ENCODE assay signal across 17 cellular contexts in genomic region chr4:88725143-88725542, GRCh38. TPM values are rescaled to one million over a fixed set of nuclear protein-coding genes. Genes with fewer than 3 reads are reported as not detected.
A peak's percentile ranks its signal among the peaks of the same experiment; 100 is the strongest.
DNase-seq lines count a peak whose midpoint lies in the region; ATAC-seq, FAIRE-seq and TF ChIP-seq lines count a peak whose summit lies in the region.
"Had no signal": no experiment of that assay in that cellular context is flagged by ENCODE, and none has a peak within 500 bp of the region (broad histone marks: within the 10 kb centered on the region; RNA-seq: fewer than 3 reads in every experiment).

No MANE protein-coding gene starts in this region.

- H3K4me2 ChIP-seq in H1 (ENCODE audit: insufficient read depth in 1 of 2, low read depth in 2 of 2, low read length in 2 of 2): no peak overlapping the region; a peak in 1 of 4 replicates
- H3K4me2 ChIP-seq: BLaER1 treated with 17β-estradiol and CSF1 and Interleukin-3, amounts not matched to agents 10 nM and 100 nM had no signal

- no peak overlapping the region for H3K56ac ChIP-seq in H1 (replicated peaks; ENCODE audit: insufficient read length, low read depth, low read length)

- H3K14ac ChIP-seq in H1 (ENCODE audit: insufficient read length): no peak overlapping the region

- no peak overlapping the region for H3K4me3 Mint-ChIP-seq in naive thymus-derived CD4-positive, alpha-beta T cell
- no peak overlapping the region for H3K4me3 Mint-ChIP-seq in activated T-helper 2 cell treated with anti-CD3 and anti-CD28 coated beads, Interferon-gamma antibody, Interleukin-2, Interleukin-4, amounts not matched to agents 10 μg/mL and 5 μg/mL and 100 μg/mL, durations not matched to agents 14 hours and 24 hours and 36 hours (ENCODE audit: low read depth)
- H3K4me3 Mint-ChIP-seq: CD4-positive, CD25-positive, alpha-beta regulatory T cell; HFFc6 had no signal

- H2AFZ ChIP-seq in H1 (ENCODE audit: low read length): no peak overlapping the region

- no peak overlapping the region for H2BK20ac ChIP-seq in H1 (ENCODE audit: low read length)

- H3K18ac ChIP-seq in H1 (ENCODE audit: extremely low read depth, low read length): no peak overlapping the region

- no peak for TF ChIP-seq POLR2A in H1 (IDR thresholded peaks at IDR 0.05; ENCODE audit: control extremely low read depth in 1 of 2, low read depth in 2 of 2, low read length in 2 of 2)

- H3K27me3 ChIP-seq in left ventricle myocardium inferior (ENCODE audit: low read depth) (no peaks in the 10 kb centered on the region), H1 (replicated peaks in 1 of 4; ENCODE audit: control insufficient read depth in 3 of 4, extremely low read depth in 1 of 4, insufficient read depth in 3 of 4, low read length in 3 of 4) (no peaks in the 10 kb centered on the region)
- H3K27me3 ChIP-seq in naive thymus-derived CD4-positive, alpha-beta T cell (ENCODE audit: control insufficient read depth in 2 of 2, insufficient read depth in 2 of 2, low read length in 2 of 2): no peaks in the 10 kb centered on the region
- H3K27me3 ChIP-seq: BLaER1 treated with 17β-estradiol and CSF1 and Interleukin-3, amounts not matched to agents 10 nM and 100 nM had no signal

- CTCF ChIA-PET in H1 (lab: Charles Lee; ENCODE audit: partially characterized antibody): interaction anchor here (0.8 to 3.1 kb wide), 6 partner anchors 9 to 151 kb away, joined by 3 to 13 read pairs (median 4); no protein-coding TSS in a partner anchor
- CTCF ChIA-PET in naive thymus-derived CD4-positive, alpha-beta T cell (lab: Charles Lee): interaction anchor here (0.5 to 0.9 kb wide), 2 partner anchors 11 to 52 kb away, joined by 3 read pairs; no protein-coding TSS in a partner anchor

- no peak for TF ChIP-seq RAD21 in H1 (IDR thresholded peaks at IDR 0.05 in 1 of 2, conservative IDR thresholded peaks at IDR 0.05 in 1 of 2; ENCODE audit: low read depth in 2 of 2, low read length in 2 of 2)

- FAIRE-seq in H1 (lab: Jason Lieb, UNC): no peak
- FAIRE-seq: GM12878, HTR-8/SVneo, K562 had no signal

- intact Hi-C loops in left ventricle myocardium inferior (cut with micrococcal nuclease): no loop called here
- intact Hi-C loops in cardiac septum (cut with DNase I): no loop called here
- intact Hi-C loops in naive thymus-derived CD4-positive, alpha-beta T cell (cut with micrococcal nuclease): no loop called here
- intact Hi-C loops in activated T-helper 2 cell treated with anti-CD3 and anti-CD28 coated beads, Interferon-gamma antibody, Interleukin-2, Interleukin-4, amounts not matched to agents 10 μg/mL and 5 μg/mL and 100 μg/mL, durations not matched to agents 14 hours and 24 hours and 36 hours (cut with micrococcal nuclease): no loop called here

- ATAC-seq in naive thymus-derived CD4-positive, alpha-beta T cell: no peak
- ATAC-seq: GM12878, K562 had no signal

- peak overlapping the region in 6 of 9 donors; percentile 12 to 80 (median 46) for H3K27ac Mint-ChIP-seq in naive thymus-derived CD4-positive, alpha-beta T cell
- H3K27ac Mint-ChIP-seq in activated T-helper 2 cell treated with anti-CD3 and anti-CD28 coated beads, Interferon-gamma antibody, Interleukin-2, Interleukin-4, amounts not matched to agents 10 μg/mL and 5 μg/mL and 100 μg/mL, durations not matched to agents 14 hours and 24 hours and 36 hours: no peak overlapping the region
- H3K27ac Mint-ChIP-seq: HFFc6 had no signal

- no peaks in the 10 kb centered on the region for H3K9me3 Mint-ChIP-seq in naive thymus-derived CD4-positive, alpha-beta T cell
- H3K9me3 Mint-ChIP-seq in activated T-helper 2 cell treated with anti-CD3 and anti-CD28 coated beads, Interferon-gamma antibody, Interleukin-2, Interleukin-4, amounts not matched to agents 10 μg/mL and 5 μg/mL and 100 μg/mL, durations not matched to agents 14 hours and 24 hours and 36 hours: no peaks in the 10 kb centered on the region
- H3K9me3 Mint-ChIP-seq: CD4-positive, CD25-positive, alpha-beta regulatory T cell; HFFc6 had no signal

- no peak overlapping the region for H3K4ac ChIP-seq in H1 (replicated peaks; ENCODE audit: insufficient read length, low read depth, low read length)

- WGBS in H1 (ENCODE audit: extremely low coverage in 1 of 2, insufficient coverage in 1 of 2, insufficient read length in 1 of 2, insufficient replicate concordance in 2 of 2, low coverage in 1 of 2, low lambda C conversion rate in 2 of 2, missing lambda C conversion rate in 1 of 2), 2 experiments: 73% methylated on average over 4 of the region's 4 CpGs; no CpG with 5 or more reads in 1 of the 2 experiments

- no peaks in the 10 kb centered on the region for H3K4me1 Mint-ChIP-seq in naive thymus-derived CD4-positive, alpha-beta T cell
- no peaks in the 10 kb centered on the region for H3K4me1 Mint-ChIP-seq in activated T-helper 2 cell treated with anti-CD3 and anti-CD28 coated beads, Interferon-gamma antibody, Interleukin-2, Interleukin-4, amounts not matched to agents 10 μg/mL and 5 μg/mL and 100 μg/mL, durations not matched to agents 14 hours and 24 hours and 36 hours (ENCODE audit: low read depth)

- H3K36me3 ChIP-seq in left ventricle myocardium inferior (peaks cover 64% of the 10 kb centered on the region), H1 (ENCODE audit: control insufficient read depth in 2 of 4, insufficient read depth in 4 of 4, low read length in 3 of 4) (peaks cover 0 to 12% (median 5%) of the 10 kb centered on the region in 4 experiments; a peak in 3 of 8 replicates)
- H3K36me3 ChIP-seq in naive thymus-derived CD4-positive, alpha-beta T cell (ENCODE audit: control insufficient read depth in 2 of 3, insufficient read depth in 3 of 3, low read length in 3 of 3): peaks cover 0 to 90% (median 11%) of the 10 kb centered on the region in 3 experiments

- H2BK15ac ChIP-seq in H1 (ENCODE audit: low read length): no peak overlapping the region

- no peak overlapping the region for H3K9ac ChIP-seq in H1 (replicated peaks in 1 of 4; ENCODE audit: extremely low read depth in 1 of 4, low read depth in 3 of 4, low read length in 3 of 4)
- H3K9ac ChIP-seq: BLaER1 treated with 17β-estradiol and CSF1 and Interleukin-3, amounts not matched to agents 10 nM and 100 nM had no signal

- no peak overlapping the region for H4K91ac ChIP-seq in H1 (replicated peaks; ENCODE audit: insufficient read length, low read length)

- H3K4me3 ChIP-seq in left ventricle myocardium inferior (no peak overlapping the region), H1 (ENCODE audit: extremely low read depth in 1 of 4, insufficient read depth in 2 of 4, low read depth in 3 of 4, low read length in 4 of 4) (no peak overlapping the region)
- H3K4me3 ChIP-seq in naive thymus-derived CD4-positive, alpha-beta T cell (ENCODE audit: low read length): no peak overlapping the region
- H3K4me3 ChIP-seq: BLaER1 treated with 17β-estradiol and CSF1 and Interleukin-3, amounts not matched to agents 10 nM and 100 nM; GM12878; K562 had no signal

- H3K79me1 ChIP-seq in H1 (ENCODE audit: low read depth, low read length): no peaks in the 10 kb centered on the region

- H3K4me1 ChIP-seq in left ventricle myocardium inferior (peaks cover 74% of the 10 kb centered on the region), H1 (replicated peaks in 1 of 4; ENCODE audit: control insufficient read depth in 3 of 4, insufficient read depth in 4 of 4, low read length in 3 of 4) (peaks cover 0 to 4% (median 1%) of the 10 kb centered on the region in 4 experiments; a peak in 2 of 7 replicates)
- no peaks in the 10 kb centered on the region for H3K4me1 ChIP-seq in naive thymus-derived CD4-positive, alpha-beta T cell (ENCODE audit: control insufficient read depth in 2 of 2, insufficient read depth in 2 of 2, low read length in 2 of 2)
- H3K4me1 ChIP-seq: BLaER1 treated with 17β-estradiol and CSF1 and Interleukin-3, amounts not matched to agents 10 nM and 100 nM had no signal

- H4K8ac ChIP-seq in H1 (ENCODE audit: extremely low read depth, insufficient read depth, low read length): no peak overlapping the region

- no peak for TF ChIP-seq EP300 in H1 (IDR thresholded peaks at IDR 0.05; ENCODE audit: borderline replicate concordance in 1 of 2, low read depth in 2 of 2, low read length in 2 of 2)

- H2BK120ac ChIP-seq in H1 (replicated peaks; ENCODE audit: low read depth, low read length): no peak overlapping the region

- no peaks in the 10 kb centered on the region for H3K9me3 ChIP-seq in left ventricle myocardium inferior (replicated peaks)
- H3K9me3 ChIP-seq in H1 (ENCODE audit: insufficient read depth in 2 of 2, low read depth in 1 of 2, low read length in 1 of 2): no peaks in the 10 kb centered on the region
- H3K9me3 ChIP-seq in naive thymus-derived CD4-positive, alpha-beta T cell (ENCODE audit: control insufficient read depth in 2 of 3, low read length in 3 of 3): no peaks in the 10 kb centered on the region
- H3K9me3 ChIP-seq: BLaER1 treated with 17β-estradiol and CSF1 and Interleukin-3, amounts not matched to agents 10 nM and 100 nM had no signal

- TF ChIP-seq CTCF in left ventricle myocardium inferior (IDR thresholded peaks at IDR 0.05; ENCODE audit: borderline replicate concordance) (no peak), H1 (IDR thresholded peaks at IDR 0.05; ENCODE audit: control extremely low read depth in 1 of 3, insufficient read depth in 1 of 3, low read depth in 1 of 3, low read length in 3 of 3) (no peak)

- no peaks in the 10 kb centered on the region for H3K79me2 ChIP-seq in H1 (ENCODE audit: control insufficient read depth in 1 of 2, insufficient read depth in 2 of 2, low read length in 2 of 2)

- H4K5ac ChIP-seq in H1 (ENCODE audit: insufficient read length, low read depth, low read length): no peak overlapping the region

- H3K27ac ChIP-seq in left ventricle myocardium inferior (replicated peaks) (peak overlapping the region; percentile 47), H1 (ENCODE audit: low read depth, low read length) (no peak overlapping the region)
- no peak overlapping the region for H3K27ac ChIP-seq in naive thymus-derived CD4-positive, alpha-beta T cell (ENCODE audit: low read depth, low read length)
- H3K27ac ChIP-seq: BLaER1 treated with 17β-estradiol and CSF1 and Interleukin-3, amounts not matched to agents 10 nM and 100 nM had no signal

- DNase-seq in left ventricle myocardium inferior (no peak), cardiac septum (ENCODE audit: low spot score) (no peak), H1 (ENCODE audit: low read depth in 1 of 2, low spot score in 2 of 2) (no peak), NCI-H1048 (lab: John Stamatoyannopoulos, UW) (no peak), cerebellar cortex (ENCODE audit: low spot score) (no peak)
- no peak for DNase-seq in naive thymus-derived CD4-positive, alpha-beta T cell
- no peak for DNase-seq in activated T-helper 2 cell treated with anti-CD3 and anti-CD28 coated beads, Interferon-gamma antibody, Interleukin-2, Interleukin-4, amounts not matched to agents 10 μg/mL and 5 μg/mL and 100 μg/mL, durations not matched to agents 14 hours and 24 hours and 36 hours (ENCODE audit: low spot score)
- DNase-seq: 8988T; AML-193; CD4-positive, CD25-positive, alpha-beta regulatory T cell; DMS53; GOT3; HFFc6 had no signal

- no peak overlapping the region for H2AK5ac ChIP-seq in H1 (ENCODE audit: low read depth, low read length)

- peaks cover 5 to 38% (median 29%) of the 10 kb centered on the region in 5 donors for H3K36me3 Mint-ChIP-seq in naive thymus-derived CD4-positive, alpha-beta T cell
- H3K36me3 Mint-ChIP-seq in activated T-helper 2 cell treated with anti-CD3 and anti-CD28 coated beads, Interferon-gamma antibody, Interleukin-2, Interleukin-4, amounts not matched to agents 10 μg/mL and 5 μg/mL and 100 μg/mL, durations not matched to agents 14 hours and 24 hours and 36 hours (ENCODE audit: low read depth): peaks cover 14% of the 10 kb centered on the region

- no peak overlapping the region for H2BK5ac ChIP-seq in H1 (ENCODE audit: low read depth, low read length)

- H3K23me2 ChIP-seq in H1 (ENCODE audit: low read depth, low read length): no peaks in the 10 kb centered on the region

- no peak overlapping the region for H3K23ac ChIP-seq in H1 (ENCODE audit: insufficient read length)

- POLR2A ChIA-PET in H1 (lab: Charles Lee; ENCODE audit: partially characterized antibody): interaction anchor here (3.3 kb wide), 1 partner anchor 13 kb away, joined by 20 read pairs; no protein-coding TSS in a partner anchor
- POLR2A ChIA-PET in naive thymus-derived CD4-positive, alpha-beta T cell (lab: Charles Lee): no interaction called here

- H3K27me3 Mint-ChIP-seq in naive thymus-derived CD4-positive, alpha-beta T cell: no peaks in the 10 kb centered on the region
- H3K27me3 Mint-ChIP-seq in activated T-helper 2 cell treated with anti-CD3 and anti-CD28 coated beads, Interferon-gamma antibody, Interleukin-2, Interleukin-4, amounts not matched to agents 10 μg/mL and 5 μg/mL and 100 μg/mL, durations not matched to agents 14 hours and 24 hours and 36 hours (ENCODE audit: low read depth): no peaks in the 10 kb centered on the region
- H3K27me3 Mint-ChIP-seq: CD4-positive, CD25-positive, alpha-beta regulatory T cell had no signal

- H2BK12ac ChIP-seq in H1 (ENCODE audit: low read depth, low read length): no peak overlapping the region

- H4K20me1 ChIP-seq in H1 (replicated peaks in 1 of 2; ENCODE audit: control insufficient read depth in 1 of 2, insufficient read depth in 2 of 2, low read length in 2 of 2): no peaks in the 10 kb centered on the region

RNA-seq across cellular contexts. Expression of gene NAP1L5, which starts 27.5 kb away (rescaled TPM):
- total RNA-seq in left ventricle myocardium inferior (3.5 TPM), cardiac septum (7.0 TPM)
- 2.4 and 2.7 TPM in 2 replicates for total RNA-seq in H1 (2021; fragmentation: NEBNext Ultra II Directional; extraction: Animal tissue kit (Norgen Biotek cat#: 25700))
- 0.82 and 1.3 TPM in 2 replicates for polyA plus RNA-seq in H1 (2011; rRNA removed)
- polyA plus RNA-seq in H1 (2011; cell fraction: cytosol; rRNA removed): 2.5 TPM
- polyA plus RNA-seq in H1 (2011; cell fraction: nucleus; rRNA removed): 0.40 TPM
- 1.5 to 2.4 TPM (median 2.2 TPM) in 4 replicates for polyA plus RNA-seq in H1 (2012, experiment 1 of 2)
- polyA plus RNA-seq in H1 (2012, experiment 2 of 2): 0.30 TPM
- 1.6 TPM for polyA plus RNA-seq in H1 (2013, experiment 1 of 2)
- 1.9 TPM for polyA plus RNA-seq in H1 (2013, experiment 2 of 2)
- 0.82 and 0.95 TPM in 2 replicates for polyA minus RNA-seq in H1 (2011; rRNA and poly(A)+ RNA removed)
- polyA minus RNA-seq in H1 (2011; cell fraction: cytosol; rRNA and poly(A)+ RNA removed): 0.59 TPM
- 0.40 TPM for polyA minus RNA-seq in H1 (2011; cell fraction: nucleus; rRNA and poly(A)+ RNA removed)
- total RNA-seq in naive thymus-derived CD4-positive, alpha-beta T cell: 10 to 100 TPM in 1 of 5 experiments, 1 to 10 TPM in 4; 1.4 to 11.7 (median 4.5) TPM
- polyA plus RNA-seq in naive thymus-derived CD4-positive, alpha-beta T cell: 1 to 10 TPM; 1.5 to 3.0 TPM
- 5.6 TPM in 2 replicates for total RNA-seq in activated T-helper 2 cell treated with anti-CD3 and anti-CD28 coated beads, Interferon-gamma antibody, Interleukin-2, Interleukin-4, amounts not matched to agents 10 μg/mL and 5 μg/mL and 100 μg/mL, durations not matched to agents 14 hours and 24 hours and 36 hours
